Comparison of ENCODE assay signal across 25 cellular contexts in genomic region chr6:7742214-7742613, GRCh38. TPM values are rescaled to one million over a fixed set of nuclear protein-coding genes. Genes with fewer than 3 reads are reported as not detected.
DNase-seq lines count a peak whose midpoint lies in the region; ATAC-seq, FAIRE-seq and TF ChIP-seq lines count a peak whose summit lies in the region.
"Had no signal": no experiment of that assay in that cellular context is flagged by ENCODE, and none has a peak within 500 bp of the region (broad histone marks: within the 10 kb centered on the region; RNA-seq: fewer than 3 reads in every experiment).

No MANE protein-coding gene starts in this region.

- H3K36me3 ChIP-seq in endothelial cell of umbilical vein (ENCODE audit: control insufficient read depth in 2 of 2, extremely low read depth in 1 of 2, insufficient read depth in 2 of 2, low read length in 2 of 2), result peaks cover 36 to 40% of the 10 kb centered on the region in 2 experiments
- H3K36me3 ChIP-seq: Peyer's patch, transverse colon had no signal

- no peak overlapping the region for H3K9ac ChIP-seq in endothelial cell of umbilical vein (replicated peaks; ENCODE audit: extremely low read depth, insufficient read depth, low read length)

- FAIRE-seq in endothelial cell of umbilical vein (lab: Jason Lieb, UNC), result no peak
- FAIRE-seq: GM12892 had no signal

- H4K20me1 ChIP-seq in endothelial cell of umbilical vein (replicated peaks; ENCODE audit: control insufficient read depth, extremely low read depth, insufficient read depth, low read length), result peaks cover 16% of the 10 kb centered on the region

- CTCF ChIA-PET in endothelial cell of umbilical vein (lab: Charles Lee), result interaction anchor here (0.8 to 1.0 kb wide), 4 partner anchors 8 to 17 kb away, joined by 3 read pairs; partner anchors contain the start of gene BMP6

- TF ChIP-seq CTCF in endothelial cell of umbilical vein (IDR thresholded peaks at IDR 0.05; ENCODE audit: extremely low read depth in 1 of 2, insufficient read depth in 1 of 2, low read depth in 1 of 2, low read length in 2 of 2), result no peak

- H3K4me3 ChIP-seq in endothelial cell of umbilical vein (replicated peaks in 1 of 3; ENCODE audit: insufficient read depth in 1 of 3, low read depth in 1 of 3, low read length in 3 of 3), result no peak overlapping the region
- H3K4me3 ChIP-seq: body of pancreas, Peyer's patch, transverse colon had no signal

- H3K79me2 ChIP-seq in endothelial cell of umbilical vein (ENCODE audit: control insufficient read depth, insufficient read depth, low read length), result peaks cover 99% of the 10 kb centered on the region

- peak; percentile 23 for TF ChIP-seq POLR2A in endothelial cell of umbilical vein (IDR thresholded peaks at IDR 0.05; ENCODE audit: low read depth, low read length)

- ATAC-seq in HG03159 (IDR thresholded peaks at IDR 0.05; ENCODE audit: unreplicated experiment), result no peak
- ATAC-seq: activated CD8-positive, alpha-beta T cell treated with anti-CD3 and anti-CD28 coated beads, Interleukin-2, amount 10 ng/mL, durations not matched to agents 7 days and 5 days; body of pancreas; CD8-positive, alpha-beta T cell; stimulated activated memory B cell treated with anti-CD40 and anti-IgM and Interleukin-4, amounts not matched to agents 10 μg/mL and 1 μg/mL and 100 μg/mL, for 72 hours had no signal

- no peaks in the 10 kb centered on the region for H3K9me3 ChIP-seq in endothelial cell of umbilical vein (replicated peaks; ENCODE audit: control insufficient read depth, insufficient read depth, low read length)
- H3K9me3 ChIP-seq: body of pancreas, Peyer's patch, transverse colon had no signal

- no TSS peak for BruUV-seq in endothelial cell of umbilical vein (replicated peaks; lab: Mats Ljungman, UMichigan)

- no peaks in the 10 kb centered on the region for H3K9me1 ChIP-seq in endothelial cell of umbilical vein (replicated peaks; ENCODE audit: control insufficient read depth, extremely low read depth, insufficient read depth, low read length)

- no peaks in the 10 kb centered on the region for H3K27me3 ChIP-seq in endothelial cell of umbilical vein (ENCODE audit: control insufficient read depth in 2 of 2, insufficient read depth in 2 of 2, low read length in 2 of 2)
- H3K27me3 ChIP-seq: body of pancreas, Peyer's patch had no signal

- H2AFZ ChIP-seq in endothelial cell of umbilical vein (ENCODE audit: low read depth, low read length), result no peak overlapping the region

- dilution Hi-C loops in endothelial cell of umbilical vein (cut with MboI; ENCODE audit: extremely low pct_ligation_motif_present, low sequenced_read_pairs), result no loop called here

- intact Hi-C loops in endothelial cell of umbilical vein (cut with micrococcal nuclease), result no loop called here

- DNase-seq in DMS153 treated with DMSO at 0.1 percent for 48 hours (lab: John Stamatoyannopoulos, UW; ENCODE audit: unreplicated experiment) (peak; percentile 23), NCI-H1105 treated with DMSO at 0.1 percent for 48 hours (lab: John Stamatoyannopoulos, UW) (peak; percentile 65), NCI-H69 (lab: John Stamatoyannopoulos, UW) (peak; percentile 94), endothelial cell of umbilical vein (ENCODE audit: low read depth, low spot score) (no peak), GM19238 (ENCODE audit: insufficient read length, low spot score) (no peak), DMS79 (lab: John Stamatoyannopoulos, UW) (no peak), globus pallidus (ENCODE audit: low spot score) (no peak)
- DNase-seq: activated CD4-positive, alpha-beta T cell treated with anti-CD3 and anti-CD28 coated beads for 1 hour; activated CD8-positive, alpha-beta T cell treated with anti-CD3 and anti-CD28 coated beads, Interleukin-2, amount 10 ng/mL, durations not matched to agents 7 days and 5 days; activated naive CD4-positive, alpha-beta T cell treated with anti-CD3 and anti-CD28 coated beads, Interleukin-2, amount 50 U/mL, for 16 hours; body of pancreas; CD8-positive, alpha-beta T cell; dorsolateral prefrontal cortex; HCEC 1CT; mammary epithelial cell; MV-4-11; NCI-H2107; NCI-H526; Peyer's patch; SIG-M5; transverse colon had no signal

- H3K4me2 ChIP-seq in endothelial cell of umbilical vein (ENCODE audit: insufficient read depth, low read length), result peak overlapping the region; percentile 35

- POLR2A ChIA-PET in endothelial cell of umbilical vein (lab: Charles Lee), result no interaction called here

- H3K27ac ChIP-seq in endothelial cell of umbilical vein (ENCODE audit: insufficient read depth, low read depth, low read length), result peak overlapping the region; percentile 51
- H3K27ac ChIP-seq: body of pancreas, dorsolateral prefrontal cortex, epithelial cell of prostate, Peyer's patch, transverse colon had no signal

- H3K4me1 ChIP-seq in endothelial cell of umbilical vein (ENCODE audit: control insufficient read depth, extremely low read depth, insufficient read depth, low read length), result peaks cover 68% of the 10 kb centered on the region
- H3K4me1 ChIP-seq: body of pancreas, Peyer's patch, transverse colon had no signal

TF ChIP-seq in endothelial cell of umbilical vein, 7 proteins besides CTCF, POLR2A, EP300 and RAD21:
- TF ChIP-seq POLR2AphosphoS5 (IDR thresholded peaks at IDR 0.05; ENCODE audit: insufficient read depth, low read depth, low read length), result peak; percentile 21
- TF ChIP-seq GATA2 (IDR thresholded peaks at IDR 0.05; ENCODE audit: insufficient read depth, insufficient read length, low read depth, low read length), result no peak

RNA-seq across cellular contexts. Expression of gene BMP6, which starts 16.3 kb away (rescaled TPM):
- total RNA-seq in endothelial cell of umbilical vein, result 221 and 234 TPM in 2 replicates
- 276 and 285 TPM in 2 replicates for polyA plus RNA-seq in endothelial cell of umbilical vein
- 243 and 254 TPM in 2 replicates for polyA plus RNA-seq in endothelial cell of umbilical vein (2011; cell fraction: cytosol; rRNA removed)
- polyA plus RNA-seq in endothelial cell of umbilical vein (2011; cell fraction: nucleus; rRNA removed), result 202 and 209 TPM in 2 replicates
- polyA plus RNA-seq in endothelial cell of umbilical vein (2012), result 157 and 189 TPM in 2 replicates
- polyA minus RNA-seq in endothelial cell of umbilical vein, result 432 and 438 TPM in 2 replicates
- 42.2 TPM for polyA minus RNA-seq in endothelial cell of umbilical vein (2011; cell fraction: cytosol; rRNA and poly(A)+ RNA removed)
- polyA minus RNA-seq in endothelial cell of umbilical vein (2011; cell fraction: nucleus; rRNA and poly(A)+ RNA removed), result 249 and 278 TPM in 2 replicates
- total RNA-seq: activated CD8-positive, alpha-beta T cell treated with anti-CD3 and anti-CD28 coated beads, Interleukin-2, amount 10 ng/mL, durations not matched to agents 7 days and 5 days; CD8-positive, alpha-beta T cell had no signal

Comparison
In these comparisons a context has a peak if more than half of its experiments do, and no peak if none do; other contexts are left out.
1. DNase-seq: peak in DMS153 treated with DMSO at 0.1 percent for 48 hours (single experiment), NCI-H1105 treated with DMSO at 0.1 percent for 48 hours (single experiment) and NCI-H69 (single experiment); none in endothelial cell of umbilical vein (single experiment), GM19238 (single experiment), DMS79 (single experiment) and globus pallidus (single experiment).